8 cellular contexts compared by ENCODE assay signal in genomic region chr21:14382835-14383595, GRCh38. TPM values are rescaled to one million over a fixed set of nuclear protein-coding genes. Genes with fewer than 3 reads are reported as not detected.
DNase-seq lines count a peak whose midpoint lies in the region; ATAC-seq and TF ChIP-seq lines count a peak whose summit lies in the region.

TSS of gene HSPA13 (minus strand) at chr21:14383146. CDS start at chr21:14383119, 27 bp downstream.

- H3K4me1 Mint-ChIP-seq in central memory CD8-positive, alpha-beta T cell = peaks cover 34% of the 10 kb centered on the region

- intact Hi-C loops in spleen (cut with DNase I; ENCODE audit: low total_unique reads) = loop anchor here (10.0 kb wide), 1 partner anchor 682 kb away; the partner anchor contains the start of gene NRIP1

- 0% methylated on average over 41 to 46 of the region's 46 CpGs for WGBS in spleen, 5 donors

- peaks cover 23% of the 10 kb centered on the region for H3K36me3 Mint-ChIP-seq in central memory CD8-positive, alpha-beta T cell (ENCODE audit: insufficient read depth)

- TF ChIP-seq POLR2A in GM18951 (IDR thresholded peaks at IDR 0.05; ENCODE audit: extremely low read depth, insufficient read depth, insufficient read length) (peak; percentile 68), spleen (IDR thresholded peaks at IDR 0.05) (peak; percentile 10 to 48 (median 20))

- DNase-seq in AG08396 (ENCODE audit: low spot score) = peak; percentile 93
- peak; percentile 100 for DNase-seq in NCI-H345 (lab: John Stamatoyannopoulos, UW)
- peak; percentile 99 for DNase-seq in activated CD4-positive, CD25-positive, alpha-beta regulatory T cell treated with anti-CD3 and anti-CD28 coated beads, Interleukin-2, amount 50 U/mL, for 16 hours (ENCODE audit: low read depth, low spot score)
- DNase-seq in central memory CD8-positive, alpha-beta T cell (ENCODE audit: low spot score in 2 of 2) = peak; percentile 96 to 99
- DNase-seq in inferior parietal cortex (ENCODE audit: extremely low spot score) = peak; percentile 100
- peak; percentile 100 for DNase-seq in spleen

- peaks cover 0 to 20% (median 8%) of the 10 kb centered on the region in 6 donors for H3K36me3 ChIP-seq in spleen

- TF ChIP-seq CTCF in spleen (IDR thresholded peaks at IDR 0.05 in 8 of 11, conservative IDR thresholded peaks at IDR 0.05 in 3 of 11) = peak in 3 of 11 experiments; percentile 13 to 41 (median 33)

- H3K27ac ChIP-seq in spleen = peak within 1 kb of the TSS; percentile 67 to 95 (median 93)

- H3K27me3 Mint-ChIP-seq in central memory CD8-positive, alpha-beta T cell = no peaks in the 10 kb centered on the region

- H3K4me1 ChIP-seq in spleen = peaks cover 14 to 50% (median 37%) of the 10 kb centered on the region in 6 donors

- H3K27ac Mint-ChIP-seq in central memory CD8-positive, alpha-beta T cell (ENCODE audit: low read depth) = peak within 1 kb of the TSS; percentile 100

- in situ Hi-C loops in GM18951 (cut with MboI; ENCODE audit: low sequenced_read_pairs, unreplicated experiment) = no loop called here

- no peaks in the 10 kb centered on the region for H3K27me3 ChIP-seq in spleen (replicated peaks in 1 of 7)

- peak; percentile 99 for ATAC-seq in HG03196 (IDR thresholded peaks at IDR 0.05; ENCODE audit: unreplicated experiment)
- peak; percentile 98 for ATAC-seq in central memory CD8-positive, alpha-beta T cell (replicated peaks; ENCODE audit: extremely low read depth, poor library complexity, severe bottlenecking)

- H3K4me3 ChIP-seq in spleen = peak within 1 kb of the TSS; percentile 71 to 92 (median 81)

- peak within 1 kb of the TSS; percentile 99 for H3K4me3 Mint-ChIP-seq in central memory CD8-positive, alpha-beta T cell

- no peaks in the 10 kb centered on the region for H3K9me3 ChIP-seq in spleen

- no peaks in the 10 kb centered on the region for H3K9me3 Mint-ChIP-seq in central memory CD8-positive, alpha-beta T cell

RNA-seq across cellular contexts. Expression of gene HSPA13, which starts in this region (rescaled TPM):
- 10 to 100 TPM; 18.3 to 37.1 (median 23.4) TPM for total RNA-seq in spleen
- 1 to 10 TPM; 3.4 to 4.9 (median 4.9) TPM for polyA plus RNA-seq in spleen

Comparison
In these comparisons a context has a peak if more than half of its experiments do, and no peak if none do; other contexts are left out.
1. Peak in every context shown above with its lines: DNase-seq, ATAC-seq, H3K4me3 ChIP-seq and H3K27ac ChIP-seq.